Comparison of ENCODE assay signal across 20 cellular contexts in genomic region chrX:47229427-47229826, GRCh38. TPM values are rescaled to one million over a fixed set of nuclear protein-coding genes. Genes with fewer than 3 reads are reported as not detected.
DNase-seq lines count a peak whose midpoint lies in the region; ATAC-seq, FAIRE-seq and TF ChIP-seq lines count a peak whose summit lies in the region.
"Had no signal": no experiment of that assay in that cellular context is flagged by ENCODE, and none has a peak within 500 bp of the region (broad histone marks: within the 10 kb centered on the region; RNA-seq: fewer than 3 reads in every experiment).

No MANE protein-coding gene starts in this region.

- peak; percentile 32 for DNase-seq in natural killer cell treated with Interleukin-12 subunit alpha and Interleukin-12 subunit beta and Interleukin-15 and Interleukin-18, amount 100 ng/mL, for 72 hours (ENCODE audit: low spot score)
- DNase-seq in natural killer cell: no peak
- peak; percentile 42 for DNase-seq in kidney
- peak; percentile 63 for DNase-seq in sigmoid colon
- DNase-seq in NCI-H524 (lab: John Stamatoyannopoulos, UW): no peak
- DNase-seq: ACHN; BE2C; C1 segment of cervical spinal cord; CD4-positive, CD25-positive, alpha-beta regulatory T cell; CD8-positive, alpha-beta memory T cell; COR-L47; H9; IMR-90 had no signal

- H3K27ac ChIP-seq in kidney (ENCODE audit: low read depth in 2 of 2, low read length in 2 of 2): no peak overlapping the region
- H3K27ac ChIP-seq in sigmoid colon: no peak overlapping the region

- no peak for ATAC-seq in natural killer cell treated with Interleukin-12 subunit alpha and Interleukin-12 subunit beta and Interleukin-15 and Interleukin-18, amount 100 ng/mL, for 72 hours
- ATAC-seq in natural killer cell: no peak
- ATAC-seq in GM21528 (IDR thresholded peaks at IDR 0.05; ENCODE audit: low FRiP score, unreplicated experiment): no peak

- H3K4me3 ChIP-seq in kidney (ENCODE audit: low read length in 2 of 2): no peak overlapping the region
- H3K4me3 ChIP-seq in sigmoid colon: no peak overlapping the region

- no peak for FAIRE-seq in kidney (lab: Jason Lieb, UNC)
- FAIRE-seq: A204.1, D721Med, G401.6, GM12891, H1, HTR-8/SVneo had no signal

- no peaks in the 10 kb centered on the region for H3K36me3 Mint-ChIP-seq in natural killer cell treated with Interleukin-12 subunit alpha and Interleukin-12 subunit beta and Interleukin-15 and Interleukin-18, amount 100 ng/mL, for 72 hours
- H3K36me3 Mint-ChIP-seq in natural killer cell: no peaks in the 10 kb centered on the region

- H3K36me3 ChIP-seq in kidney (ENCODE audit: control insufficient read depth in 1 of 2, insufficient read depth in 2 of 2, low read length in 2 of 2): peaks cover 18 to 21% of the 10 kb centered on the region in 2 donors
- peaks cover 11 to 50% (median 23%) of the 10 kb centered on the region in 4 donors for H3K36me3 ChIP-seq in sigmoid colon

- WGBS in sigmoid colon, 2 donors: 94 to 98% methylated on average over 6 of the region's 6 CpGs

- H3K4me3 Mint-ChIP-seq in natural killer cell treated with Interleukin-12 subunit alpha and Interleukin-12 subunit beta and Interleukin-15 and Interleukin-18, amount 100 ng/mL, for 72 hours: no peak overlapping the region
- H3K4me3 Mint-ChIP-seq in natural killer cell: no peak overlapping the region
- H3K4me3 Mint-ChIP-seq: H9 had no signal

- H3K9ac ChIP-seq in kidney (ENCODE audit: low read length in 2 of 2): no peak overlapping the region

- no peak overlapping the region for H3K27ac Mint-ChIP-seq in natural killer cell treated with Interleukin-12 subunit alpha and Interleukin-12 subunit beta and Interleukin-15 and Interleukin-18, amount 100 ng/mL, for 72 hours
- H3K27ac Mint-ChIP-seq in natural killer cell: no peak overlapping the region

- H3K9me3 ChIP-seq in kidney (ENCODE audit: control insufficient read depth in 1 of 2, low read length in 2 of 2): no peaks in the 10 kb centered on the region
- H3K9me3 ChIP-seq in sigmoid colon: no peaks in the 10 kb centered on the region
- H3K9me3 ChIP-seq: BE2C had no signal

- intact Hi-C loops in natural killer cell (cut with micrococcal nuclease): no loop called here
- intact Hi-C loops in kidney (cut with DNase I): no loop called here
- intact Hi-C loops in sigmoid colon (cut with DNase I): no loop called here

- TF ChIP-seq POLR2A in sigmoid colon (IDR thresholded peaks at IDR 0.05): no peak

- peaks cover 0 to 11% of the 10 kb centered on the region in 2 donors for H3K4me1 Mint-ChIP-seq in natural killer cell treated with Interleukin-12 subunit alpha and Interleukin-12 subunit beta and Interleukin-15 and Interleukin-18, amount 100 ng/mL, for 72 hours (ENCODE audit: low read depth in 2 of 2)
- peaks cover 9 to 14% of the 10 kb centered on the region in 2 donors for H3K4me1 Mint-ChIP-seq in natural killer cell

- no peaks in the 10 kb centered on the region for H3K9me3 Mint-ChIP-seq in natural killer cell treated with Interleukin-12 subunit alpha and Interleukin-12 subunit beta and Interleukin-15 and Interleukin-18, amount 100 ng/mL, for 72 hours
- H3K9me3 Mint-ChIP-seq in natural killer cell: no peaks in the 10 kb centered on the region
- H3K9me3 Mint-ChIP-seq: CD8-positive, alpha-beta memory T cell; H9 had no signal

- no peak for TF ChIP-seq EP300 in sigmoid colon (IDR thresholded peaks at IDR 0.05)

- no peaks in the 10 kb centered on the region for H3K27me3 Mint-ChIP-seq in natural killer cell treated with Interleukin-12 subunit alpha and Interleukin-12 subunit beta and Interleukin-15 and Interleukin-18, amount 100 ng/mL, for 72 hours
- no peaks in the 10 kb centered on the region for H3K27me3 Mint-ChIP-seq in natural killer cell (ENCODE audit: low read depth in 2 of 2)
- H3K27me3 Mint-ChIP-seq: CD4-positive, CD25-positive, alpha-beta regulatory T cell had no signal

- no peaks in the 10 kb centered on the region for H3K27me3 ChIP-seq in sigmoid colon
- H3K27me3 ChIP-seq: BE2C had no signal

- H3K4me1 ChIP-seq in kidney (ENCODE audit: control insufficient read depth in 1 of 2, insufficient read depth in 1 of 2, low read depth in 1 of 2, low read length in 2 of 2): peaks cover 4% of the 10 kb centered on the region in 2 donors
- peaks cover 0 to 6% (median 2%) of the 10 kb centered on the region in 4 donors for H3K4me1 ChIP-seq in sigmoid colon
- H3K4me1 ChIP-seq: BE2C had no signal

- TF ChIP-seq CTCF in natural killer cell (IDR thresholded peaks at IDR 0.05): no peak
- no peak for TF ChIP-seq CTCF in kidney (IDR thresholded peaks at IDR 0.05; ENCODE audit: borderline replicate concordance, extremely low read depth, insufficient read depth)
- TF ChIP-seq CTCF in sigmoid colon (IDR thresholded peaks at IDR 0.05): no peak

RNA-seq across cellular contexts. Expression of gene USP11, which starts 3.4 kb away (rescaled TPM):
- 10 to 100 TPM; 45.7 to 49.2 TPM for total RNA-seq in natural killer cell treated with Interleukin-12 subunit alpha and Interleukin-12 subunit beta and Interleukin-15 and Interleukin-18, amount 100 ng/mL, for 72 hours
- total RNA-seq in natural killer cell: 100 to 1,000 TPM; 107 to 131 (median 108) TPM
- 91.6 TPM for total RNA-seq in kidney
- 30.9 TPM for polyA plus RNA-seq in kidney (ENCODE audit: insufficient read depth, low read depth, low replicate concordance)
- total RNA-seq in sigmoid colon: 10 to 100 TPM; 18.9 to 37.7 (median 35.3) TPM
- polyA plus RNA-seq in sigmoid colon: 10 to 100 TPM in 1 of 3 donors, 1 to 10 TPM in 2; 4.9 to 21.8 (median 6.6) TPM

RNA-seq across cellular contexts. Expression of gene CDK16, which starts 10.9 kb away (rescaled TPM):
- 10 to 100 TPM; 62.2 to 63.7 TPM for total RNA-seq in natural killer cell treated with Interleukin-12 subunit alpha and Interleukin-12 subunit beta and Interleukin-15 and Interleukin-18, amount 100 ng/mL, for 72 hours
- total RNA-seq in natural killer cell (100 to 1,000 TPM; 112 to 140 (median 126) TPM), kidney (96.1 TPM), sigmoid colon (10 to 100 TPM; 43.8 to 55.9 (median 45.6) TPM)
- polyA plus RNA-seq in kidney (ENCODE audit: insufficient read depth, low read depth, low replicate concordance) (89.1 TPM), sigmoid colon (10 to 100 TPM; 35.4 to 64.6 (median 46.5) TPM)

RNA-seq across cellular contexts. Expression of gene UBA1, which starts 35.8 kb away (rescaled TPM):
- 100 to 1,000 TPM; 227 to 243 TPM for total RNA-seq in natural killer cell treated with Interleukin-12 subunit alpha and Interleukin-12 subunit beta and Interleukin-15 and Interleukin-18, amount 100 ng/mL, for 72 hours
- 100 to 1,000 TPM; 118 to 168 (median 120) TPM for total RNA-seq in natural killer cell
- total RNA-seq in kidney: 218 TPM
- polyA plus RNA-seq in kidney (ENCODE audit: insufficient read depth, low read depth, low replicate concordance): 155 TPM
- total RNA-seq in sigmoid colon: 100 to 1,000 TPM in 1 of 4 donors, 10 to 100 TPM in 3; 74.9 to 112 (median 80.7) TPM
- 100 to 1,000 TPM in 1 of 3 donors, 10 to 100 TPM in 2; 72.7 to 126 (median 84.2) TPM for polyA plus RNA-seq in sigmoid colon

Comparison
In these comparisons a context has a peak if more than half of its experiments do, and no peak if none do; other contexts are left out.
1. DNase-seq: peak in natural killer cell treated with Interleukin-12 subunit alpha and Interleukin-12 subunit beta and Interleukin-15 and Interleukin-18, amount 100 ng/mL, for 72 hours (single experiment), kidney (single experiment) and sigmoid colon (single experiment); none in natural killer cell (single experiment) and NCI-H524 (0 of 2).